In the genomic region with DNA sequence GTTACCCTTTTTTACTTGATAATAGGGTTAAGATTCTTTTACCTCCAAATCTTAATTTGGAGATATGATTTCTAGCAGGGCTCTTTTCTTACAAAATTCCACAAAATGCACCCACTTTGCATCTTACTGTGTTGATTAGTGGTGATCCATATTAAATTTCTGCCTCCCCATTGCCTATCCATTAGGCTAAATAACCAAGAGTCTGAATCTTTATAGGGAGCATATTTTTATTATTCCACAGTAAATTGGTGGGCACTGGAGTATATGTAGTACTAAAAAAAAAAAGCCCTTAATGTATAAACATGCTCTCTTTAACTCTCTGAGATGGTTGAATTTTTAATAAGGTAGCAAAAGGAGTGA, we compare ENCODE assay signal across 15 cellular contexts. TPM values are rescaled to one million over a fixed set of nuclear protein-coding genes. Genes with fewer than 3 reads are reported as not detected.
DNase-seq lines count a peak whose midpoint lies in the region; ATAC-seq and TF ChIP-seq lines count a peak whose summit lies in the region.
"Had no signal": no experiment of that assay in that cellular context is flagged by ENCODE, and none has a peak within 500 bp of the region (broad histone marks: within the 10 kb centered on the region; RNA-seq: fewer than 3 reads in every experiment).

No MANE protein-coding gene starts in this region.

- H2AFZ ChIP-seq in mammary epithelial cell (ENCODE audit: low read depth, low read length) = peak overlapping the region; percentile 85

- H3K9me3 ChIP-seq in mammary epithelial cell (replicated peaks; ENCODE audit: insufficient read depth, low read length) (no peaks in the 10 kb centered on the region), mesodermal cell (ENCODE audit: control insufficient read depth, low read length) (no peaks in the 10 kb centered on the region), tibial nerve (no peaks in the 10 kb centered on the region)
- H3K9me3 ChIP-seq: neutrophil had no signal

- H3K9ac ChIP-seq in mammary epithelial cell (ENCODE audit: insufficient read depth, low read length) = peak overlapping the region; percentile 29

- in situ Hi-C loops in mammary epithelial cell (cut with MboI; ENCODE audit: low sequenced_read_pairs in 2 of 2) = no loop called here

- no peak for TF ChIP-seq POLR2A in tibial nerve (IDR thresholded peaks at IDR 0.05)

- no peak for TF ChIP-seq EP300 in tibial nerve (IDR thresholded peaks at IDR 0.05)

- peak overlapping the region; percentile 75 for H3K27ac ChIP-seq in mammary epithelial cell (ENCODE audit: insufficient read depth, low read depth, low read length)
- peak overlapping the region; percentile 97 for H3K27ac ChIP-seq in mesodermal cell (ENCODE audit: low read depth, low read length, severe bottlenecking)
- H3K27ac ChIP-seq in tibial nerve = peak overlapping the region; percentile 43 to 84 (median 78)
- H3K27ac ChIP-seq: cardiac muscle cell, neutrophil had no signal

- H3K4me3 ChIP-seq in mammary epithelial cell (replicated peaks in 1 of 3; ENCODE audit: insufficient read depth in 1 of 3, low read depth in 2 of 3, low read length in 3 of 3) (no peak overlapping the region), mesodermal cell (ENCODE audit: extremely low read depth, insufficient read depth, low read length, poor library complexity, severe bottlenecking) (no peak overlapping the region), tibial nerve (peak overlapping the region in 1 of 4 donors; percentile 26)
- H3K4me3 ChIP-seq: cardiac muscle cell had no signal

- H3K27me3 ChIP-seq in mammary epithelial cell (ENCODE audit: insufficient read depth, low read length) (no peaks in the 10 kb centered on the region), tibial nerve (no peaks in the 10 kb centered on the region)
- H3K27me3 ChIP-seq: cardiac muscle cell, neutrophil had no signal

- peak overlapping the region; percentile 8 to 54 for H3K4me3 Mint-ChIP-seq in activated T-cell treated with anti-CD3 and anti-CD28 coated beads, Interleukin-2, amount 50 U/mL, for 72 hours
- no peak overlapping the region for H3K4me3 Mint-ChIP-seq in activated T-cell treated with anti-CD3 and anti-CD28 coated beads, Interleukin-2, amount 50 U/mL, for 24 hours

- peaks cover 20% of the 10 kb centered on the region for H3K4me1 ChIP-seq in mammary epithelial cell (ENCODE audit: insufficient read depth, low read length)
- peaks cover 21% of the 10 kb centered on the region for H3K4me1 ChIP-seq in mesodermal cell (ENCODE audit: control insufficient read depth, insufficient read depth, low read length, poor library complexity, severe bottlenecking)
- H3K4me1 ChIP-seq in tibial nerve = peaks cover 0 to 16% (median 0%) of the 10 kb centered on the region in 4 donors

- H3K36me3 Mint-ChIP-seq in activated T-cell treated with anti-CD3 and anti-CD28 coated beads, Interleukin-2, amount 50 U/mL, for 72 hours (ENCODE audit: insufficient read depth in 2 of 2) = no peaks in the 10 kb centered on the region
- H3K36me3 Mint-ChIP-seq in activated T-cell treated with anti-CD3 and anti-CD28 coated beads, Interleukin-2, amount 50 U/mL, for 24 hours (ENCODE audit: low read depth) = no peaks in the 10 kb centered on the region

- no peak for DNase-seq in activated T-cell treated with anti-CD3 and anti-CD28 coated beads, Interleukin-2, amount 50 U/mL, for 72 hours
- DNase-seq in activated T-cell treated with anti-CD3 and anti-CD28 coated beads, Interleukin-2, amount 50 U/mL, for 24 hours = no peak
- DNase-seq in mammary epithelial cell (no peak), tibial nerve (ENCODE audit: low spot score in 2 of 2) (no peak)
- DNase-seq: activated CD4-positive, alpha-beta T cell treated with anti-CD3 and anti-CD28 coated beads for 1 hour; activated effector memory CD4-positive, alpha-beta T cell treated with Interleukin-2 at 50 U/mL for 16 hours; DMS79 treated with DMSO at 0.1 percent for 48 hours; NCI-H524 treated with DMSO at 0.1 percent for 48 hours; stimulated activated CD4-positive, alpha-beta T cell treated with anti-CD3 and anti-CD28 coated beads, Interleukin-4, amount 100 ng/mL, for 1 hour had no signal

- no peaks in the 10 kb centered on the region for H3K79me2 ChIP-seq in mammary epithelial cell (ENCODE audit: insufficient read depth, low read length)

- CTCF ChIA-PET in mammary epithelial cell (lab: Charles Lee; ENCODE audit: low non-redundant PET) = no interaction called here

- no peak overlapping the region for H3K27ac Mint-ChIP-seq in activated T-cell treated with anti-CD3 and anti-CD28 coated beads, Interleukin-2, amount 50 U/mL, for 72 hours
- no peak overlapping the region for H3K27ac Mint-ChIP-seq in activated T-cell treated with anti-CD3 and anti-CD28 coated beads, Interleukin-2, amount 50 U/mL, for 24 hours

- intact Hi-C loops in mammary epithelial cell (cut with micrococcal nuclease) = no loop called here

- peaks cover 6% of the 10 kb centered on the region for H3K27me3 Mint-ChIP-seq in activated T-cell treated with anti-CD3 and anti-CD28 coated beads, Interleukin-2, amount 50 U/mL, for 72 hours (ENCODE audit: low read depth)
- peaks cover 13% of the 10 kb centered on the region for H3K27me3 Mint-ChIP-seq in activated T-cell treated with anti-CD3 and anti-CD28 coated beads, Interleukin-2, amount 50 U/mL, for 24 hours

- dilution Hi-C loops in mammary epithelial cell (cut with HindIII; ENCODE audit: low sequenced_read_pairs) = no loop called here

- peaks cover 14% of the 10 kb centered on the region for H3K4me1 Mint-ChIP-seq in activated T-cell treated with anti-CD3 and anti-CD28 coated beads, Interleukin-2, amount 50 U/mL, for 72 hours (ENCODE audit: low read depth)
- peaks cover 15% of the 10 kb centered on the region for H3K4me1 Mint-ChIP-seq in activated T-cell treated with anti-CD3 and anti-CD28 coated beads, Interleukin-2, amount 50 U/mL, for 24 hours (ENCODE audit: low read depth)

- ATAC-seq in activated T-cell treated with anti-CD3 and anti-CD28 coated beads, Interleukin-2, amount 50 U/mL, for 72 hours (replicated peaks in 1 of 2) = no peak
- no peak for ATAC-seq in GM18870 (IDR thresholded peaks at IDR 0.05; ENCODE audit: unreplicated experiment)
- ATAC-seq in GM19452 (IDR thresholded peaks at IDR 0.05; ENCODE audit: unreplicated experiment) = no peak
- ATAC-seq in GM21786 (IDR thresholded peaks at IDR 0.05; ENCODE audit: unreplicated experiment) = no peak

- TF ChIP-seq CTCF in mammary epithelial cell (conservative IDR thresholded peaks at IDR 0.05 in 1 of 2, IDR thresholded peaks at IDR 0.05 in 1 of 2; ENCODE audit: extremely low read depth in 1 of 2, insufficient read depth in 1 of 2, low read depth in 1 of 2, low read length in 2 of 2) (no peak), tibial nerve (IDR thresholded peaks at IDR 0.05) (no peak)

- H3K4me2 ChIP-seq in mammary epithelial cell (ENCODE audit: insufficient read depth, low read depth, low read length) = peak overlapping the region; percentile 62

- no peaks in the 10 kb centered on the region for H4K20me1 ChIP-seq in mammary epithelial cell (ENCODE audit: insufficient read depth, low read length)

- BruUV-seq in mammary epithelial cell (replicated peaks; lab: Mats Ljungman, UMichigan) = no TSS peak

- H3K36me3 ChIP-seq in mammary epithelial cell (ENCODE audit: insufficient read depth, low read length) = no peaks in the 10 kb centered on the region
- no peaks in the 10 kb centered on the region for H3K36me3 ChIP-seq in mesodermal cell (ENCODE audit: control insufficient read depth, insufficient read depth, low read length)
- H3K36me3 ChIP-seq in tibial nerve = no peaks in the 10 kb centered on the region
- H3K36me3 ChIP-seq: cardiac muscle cell, neutrophil had no signal

- H3K9me3 Mint-ChIP-seq in activated T-cell treated with anti-CD3 and anti-CD28 coated beads, Interleukin-2, amount 50 U/mL, for 72 hours = no peaks in the 10 kb centered on the region
- H3K9me3 Mint-ChIP-seq in activated T-cell treated with anti-CD3 and anti-CD28 coated beads, Interleukin-2, amount 50 U/mL, for 24 hours = no peaks in the 10 kb centered on the region

RNA-seq across cellular contexts. Expression of a gene that starts 8.1 kb away (rescaled TPM):
- total RNA-seq in activated T-cell treated with anti-CD3 and anti-CD28 coated beads, Interleukin-2, amount 50 U/mL, for 72 hours = not detected
- total RNA-seq in mammary epithelial cell = not detected
- polyA plus RNA-seq in mammary epithelial cell = 0.09 TPM
- polyA minus RNA-seq in mammary epithelial cell = 0.67 TPM
- 0.18 TPM for polyA plus RNA-seq in mesodermal cell (2013, experiment 1 of 2)
- polyA plus RNA-seq in mesodermal cell (2013, experiment 2 of 2) = 0.40 TPM
- under 1 TPM in 1 of 4 donors, not detected in 3; 0.20 TPM for total RNA-seq in tibial nerve
- total RNA-seq: cardiac muscle cell had no signal
- polyA plus RNA-seq: cardiac muscle cell had no signal

RNA-seq across cellular contexts. Expression of a gene that starts 36.2 kb away (rescaled TPM):
- 100 to 1,000 TPM; 197 to 209 TPM for total RNA-seq in activated T-cell treated with anti-CD3 and anti-CD28 coated beads, Interleukin-2, amount 50 U/mL, for 72 hours
- total RNA-seq in mammary epithelial cell = 100 to 1,000 TPM; 199 to 223 TPM
- polyA plus RNA-seq in mammary epithelial cell = 225 TPM
- 311 TPM for polyA minus RNA-seq in mammary epithelial cell
- 234 TPM for polyA plus RNA-seq in mesodermal cell (2013, experiment 1 of 2)
- polyA plus RNA-seq in mesodermal cell (2013, experiment 2 of 2) = 248 TPM
- total RNA-seq in tibial nerve = 100 to 1,000 TPM; 208 to 233 (median 221) TPM
